In the genomic region with DNA sequence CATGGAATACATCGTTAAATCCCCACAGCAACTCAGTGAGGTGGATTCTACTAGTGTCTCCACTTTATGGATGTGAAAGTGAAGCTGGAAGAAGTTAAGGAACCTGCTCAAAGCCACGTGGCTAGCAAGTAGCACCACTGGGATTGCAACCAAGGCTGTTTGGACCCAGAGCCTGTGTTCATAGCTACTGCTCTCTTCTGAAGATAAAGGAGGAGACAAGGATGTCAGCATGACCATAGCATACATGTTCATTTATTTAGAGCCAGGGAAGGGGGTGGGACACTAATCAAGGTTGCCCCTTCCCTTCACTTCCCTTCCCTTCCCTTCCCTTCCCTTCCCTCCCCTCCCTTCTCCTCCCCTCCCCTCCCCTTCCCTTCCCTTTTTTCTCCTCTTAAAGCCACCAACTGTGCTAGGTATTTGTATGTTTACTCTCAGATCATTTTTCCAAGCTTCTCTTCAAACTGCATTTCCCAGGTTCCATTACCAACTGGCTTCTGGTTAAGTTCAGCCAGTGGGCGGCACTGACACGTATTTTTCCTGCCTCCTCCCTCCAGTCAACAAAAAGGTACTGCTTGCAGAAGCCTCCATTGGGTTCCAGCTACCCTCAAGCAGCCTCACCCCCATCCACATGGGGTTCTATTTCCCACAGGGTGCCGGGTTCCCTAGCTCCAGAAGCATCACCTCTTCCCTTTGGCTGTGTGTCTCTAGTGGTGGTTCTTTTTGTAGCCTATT, we compare ENCODE assay signal across 8 cellular contexts.
A peak's percentile ranks its signal among the peaks of the same experiment; 100 is the strongest.
DNase-seq lines count a peak whose midpoint lies in the region; ATAC-seq and TF ChIP-seq lines count a peak whose summit lies in the region.

No MANE protein-coding gene starts in this region.

- WGBS in hepatocyte (ENCODE audit: low lambda C conversion rate, missing lambda C conversion rate) = 73% methylated on average over 5 of the region's 5 CpGs

- peak overlapping the region; percentile 93 for H3K27ac Mint-ChIP-seq in activated CD4-positive, alpha-beta T cell treated with anti-CD3 and anti-CD28 coated beads, Interleukin-2, amount 10 ng/mL, durations not matched to agents 24 days and 14 days
- H3K27ac Mint-ChIP-seq in stimulated activated naive B cell treated with anti-CD40 and anti-IgM and Interleukin-4, amounts not matched to agents 10 μg/mL and 1 μg/mL and 100 μg/mL, for 72 hours = peak overlapping the region; percentile 93

- H3K4me3 ChIP-seq in SJCRH30 (peak overlapping the region; percentile 45), hepatocyte (no peak overlapping the region)

- ATAC-seq in stimulated activated naive B cell treated with anti-CD40 and anti-IgM and Interleukin-4, amounts not matched to agents 10 μg/mL and 1 μg/mL and 100 μg/mL, for 72 hours (replicated peaks) = peak; percentile 13
- no peak for ATAC-seq in GM21360 (IDR thresholded peaks at IDR 0.05; ENCODE audit: unreplicated experiment)

- H3K27me3 Mint-ChIP-seq in activated CD4-positive, alpha-beta T cell treated with anti-CD3 and anti-CD28 coated beads, Interleukin-2, amount 10 ng/mL, durations not matched to agents 24 days and 14 days = no peaks in the 10 kb centered on the region
- no peaks in the 10 kb centered on the region for H3K27me3 Mint-ChIP-seq in stimulated activated naive B cell treated with anti-CD40 and anti-IgM and Interleukin-4, amounts not matched to agents 10 μg/mL and 1 μg/mL and 100 μg/mL, for 72 hours

- H3K27ac ChIP-seq in SJCRH30 (peak overlapping the region; percentile 74), hepatocyte (peak overlapping the region; percentile 46)

- no peaks in the 10 kb centered on the region for H3K9me2 ChIP-seq in hepatocyte (replicated peaks; ENCODE audit: insufficient read depth)

- peak overlapping the region; percentile 28 for H2AFZ ChIP-seq in hepatocyte

- H3K9me3 ChIP-seq in SJCRH30 (replicated peaks) = no peaks in the 10 kb centered on the region
- no peaks in the 10 kb centered on the region for H3K9me3 ChIP-seq in hepatocyte (ENCODE audit: low read depth)

- no peaks in the 10 kb centered on the region for H3K36me3 Mint-ChIP-seq in activated CD4-positive, alpha-beta T cell treated with anti-CD3 and anti-CD28 coated beads, Interleukin-2, amount 10 ng/mL, durations not matched to agents 24 days and 14 days (ENCODE audit: low read depth)
- H3K36me3 Mint-ChIP-seq in stimulated activated naive B cell treated with anti-CD40 and anti-IgM and Interleukin-4, amounts not matched to agents 10 μg/mL and 1 μg/mL and 100 μg/mL, for 72 hours = no peaks in the 10 kb centered on the region

- no peaks in the 10 kb centered on the region for H3K79me2 ChIP-seq in hepatocyte

- peaks cover 42% of the 10 kb centered on the region for H3K4me1 Mint-ChIP-seq in activated CD4-positive, alpha-beta T cell treated with anti-CD3 and anti-CD28 coated beads, Interleukin-2, amount 10 ng/mL, durations not matched to agents 24 days and 14 days
- H3K4me1 Mint-ChIP-seq in stimulated activated naive B cell treated with anti-CD40 and anti-IgM and Interleukin-4, amounts not matched to agents 10 μg/mL and 1 μg/mL and 100 μg/mL, for 72 hours = peaks cover 44 to 74% of the 10 kb centered on the region in 2 donors

- H3K36me3 ChIP-seq in SJCRH30 = no peaks in the 10 kb centered on the region
- H3K36me3 ChIP-seq in hepatocyte (replicated peaks; ENCODE audit: insufficient read depth, low read depth) = no peaks in the 10 kb centered on the region

- H3K4me1 ChIP-seq in SJCRH30 (peaks cover 34% of the 10 kb centered on the region), hepatocyte (ENCODE audit: insufficient read depth) (peaks cover 20% of the 10 kb centered on the region)

- TF ChIP-seq CTCF in hepatocyte (IDR thresholded peaks at IDR 0.05; ENCODE audit: poor library complexity) = no peak

- no peaks in the 10 kb centered on the region for H3K9me3 Mint-ChIP-seq in activated CD4-positive, alpha-beta T cell treated with anti-CD3 and anti-CD28 coated beads, Interleukin-2, amount 10 ng/mL, durations not matched to agents 24 days and 14 days
- H3K9me3 Mint-ChIP-seq in stimulated activated naive B cell treated with anti-CD40 and anti-IgM and Interleukin-4, amounts not matched to agents 10 μg/mL and 1 μg/mL and 100 μg/mL, for 72 hours = no peaks in the 10 kb centered on the region

- H4K20me1 ChIP-seq in hepatocyte (ENCODE audit: insufficient read depth, poor library complexity, severe bottlenecking) = no peaks in the 10 kb centered on the region

- DNase-seq in activated CD4-positive, alpha-beta T cell treated with anti-CD3 and anti-CD28 coated beads, Interleukin-2, amount 10 ng/mL, durations not matched to agents 24 days and 14 days = no peak
- no peak for DNase-seq in activated CD4-positive, alpha-beta T cell treated with anti-CD3 and anti-CD28 coated beads for 48 hours
- DNase-seq in SJCRH30 (no peak), hepatocyte (ENCODE audit: low spot score) (no peak), NCI-H2171 treated with DMSO at 0.1 percent for 48 hours (lab: John Stamatoyannopoulos, UW) (no peak), dedifferentiated amniotic fluid mesenchymal stem cell (ENCODE audit: extremely low spot score) (no peak)
- DNase-seq in stimulated activated naive B cell treated with anti-CD40 and anti-IgM and Interleukin-4, amounts not matched to agents 10 μg/mL and 1 μg/mL and 100 μg/mL, for 72 hours = no peak

- H3K27me3 ChIP-seq in SJCRH30 = no peaks in the 10 kb centered on the region
- no peaks in the 10 kb centered on the region for H3K27me3 ChIP-seq in hepatocyte

- no peak overlapping the region for H3K4me2 ChIP-seq in hepatocyte

- intact Hi-C loops in activated CD4-positive, alpha-beta T cell treated with anti-CD3 and anti-CD28 coated beads, Interleukin-2, amount 10 ng/mL, durations not matched to agents 24 days and 14 days (cut with micrococcal nuclease) = loop anchor here (2.0 to 10.0 kb wide), 4 partner anchors 19 to 1621 kb away; no protein-coding TSS in a partner anchor

- peak overlapping the region; percentile 76 for H3K4me3 Mint-ChIP-seq in activated CD4-positive, alpha-beta T cell treated with anti-CD3 and anti-CD28 coated beads, Interleukin-2, amount 10 ng/mL, durations not matched to agents 24 days and 14 days
- peak overlapping the region; percentile 37 to 39 for H3K4me3 Mint-ChIP-seq in stimulated activated naive B cell treated with anti-CD40 and anti-IgM and Interleukin-4, amounts not matched to agents 10 μg/mL and 1 μg/mL and 100 μg/mL, for 72 hours
